ENCODE assay signal across 25 cellular contexts in genomic region chr5:56746553-56746952, GRCh38.
"Had no signal": no experiment of that assay in that cellular context is flagged by ENCODE, and none has a peak within 500 bp of the region (broad histone marks: within the 10 kb centered on the region; RNA-seq: fewer than 3 reads in every experiment).

No MANE protein-coding gene starts in this region.

- H3K9me3 Mint-ChIP-seq: activated naive CD4-positive, alpha-beta T cell treated with anti-CD3 and anti-CD28 coated beads, Interleukin-2, amount 50 U/mL, for 24 hours had no signal

- H3K4me1 ChIP-seq: SJCRH30 had no signal

- H3K9me2 ChIP-seq: SK-N-SH had no signal

- H3K27me3 ChIP-seq: MG63, SJCRH30 had no signal

- H3K27ac Mint-ChIP-seq: activated CD8-positive, alpha-beta memory T cell treated with anti-CD3 and anti-CD28 coated beads, Interleukin-2, amount 10 ng/mL, durations not matched to agents 7 days and 5 days; activated naive CD4-positive, alpha-beta T cell treated with anti-CD3 and anti-CD28 coated beads, Interleukin-2, amount 50 U/mL, for 24 hours; activated T-cell treated with anti-CD3 and anti-CD28 coated beads, Interleukin-2, amount 50 U/mL, for 24 hours; activated T-helper 1 cell treated with anti-CD3 and anti-CD28 coated beads, Interleukin-12 subunit alpha, Interleukin-12 subunit beta, Interleukin-2, Interleukin-4 antibody, amounts not matched to agents 30 ng/mL and 10 ng/mL and 1 ng/mL, durations not matched to agents 14 hours and 24 hours and 36 hours had no signal

- ATAC-seq: activated CD4-positive, CD25-positive, alpha-beta regulatory T cell treated with anti-CD3 and anti-CD28 coated beads, Interleukin-2, amount 50 U/mL, for 24 hours; activated CD8-positive, alpha-beta memory T cell treated with anti-CD3 and anti-CD28 coated beads, Interleukin-2, amount 10 ng/mL, durations not matched to agents 7 days and 5 days; K562 had no signal

- H3K4me2 ChIP-seq: SK-N-SH had no signal

- H3K4me1 Mint-ChIP-seq: activated CD8-positive, alpha-beta memory T cell treated with anti-CD3 and anti-CD28 coated beads, Interleukin-2, amount 10 ng/mL, durations not matched to agents 7 days and 5 days had no signal

- H3K9me3 ChIP-seq: MG63, SJCRH30, SK-N-SH had no signal

- H3K27me3 Mint-ChIP-seq: activated naive CD4-positive, alpha-beta T cell treated with anti-CD3 and anti-CD28 coated beads, Interleukin-2, amount 50 U/mL, for 24 hours; activated T-cell treated with anti-CD3 and anti-CD28 coated beads, Interleukin-2, amount 50 U/mL, for 24 hours had no signal

- H3K36me3 ChIP-seq: MG63, SJCRH30, WERI-Rb-1 had no signal

- H3K4me3 Mint-ChIP-seq: activated CD8-positive, alpha-beta memory T cell treated with anti-CD3 and anti-CD28 coated beads, Interleukin-2, amount 10 ng/mL, durations not matched to agents 7 days and 5 days; activated naive CD4-positive, alpha-beta T cell treated with anti-CD3 and anti-CD28 coated beads, Interleukin-2, amount 50 U/mL, for 24 hours; activated T-cell treated with anti-CD3 and anti-CD28 coated beads, Interleukin-2, amount 50 U/mL, for 24 hours; activated T-helper 1 cell treated with anti-CD3 and anti-CD28 coated beads, Interleukin-12 subunit alpha, Interleukin-12 subunit beta, Interleukin-2, Interleukin-4 antibody, amounts not matched to agents 30 ng/mL and 10 ng/mL and 1 ng/mL, durations not matched to agents 14 hours and 24 hours and 36 hours had no signal

- H3K9ac ChIP-seq: SK-N-SH had no signal

- DNase-seq: activated CD4-positive, alpha-beta T cell treated with anti-CD3 and anti-CD28 coated beads for 4 hours; activated CD8-positive, alpha-beta memory T cell treated with anti-CD3 and anti-CD28 coated beads, Interleukin-2, amount 10 ng/mL, durations not matched to agents 7 days and 5 days; activated effector memory CD4-positive, alpha-beta T cell treated with Interleukin-2 at 50 U/mL for 16 hours; activated naive CD4-positive, alpha-beta T cell; activated T-cell treated with anti-CD3 and anti-CD28 coated beads, Interleukin-2, amount 50 U/mL, for 24 hours; aorta; central memory CD4-positive, alpha-beta T cell; MG63; NCI-H1105; NCI-H1436; NCI-H1694 treated with DMSO at 0.1 percent for 48 hours; NCI-H2081; NCI-H510A treated with DMSO at 0.1 percent for 48 hours; NCI-H69; NK-92 treated with Interleukin-12 subunit alpha and Interleukin-12 subunit beta, amount 100 ng/mL, for 24 hours; Right ventricle myocardium superior; SJCRH30; SK-N-SH; T-helper 1 cell; WERI-Rb-1 had no signal

- H3K4me3 ChIP-seq: K562, MG63, SJCRH30 had no signal

- H3K36me3 Mint-ChIP-seq: activated CD8-positive, alpha-beta memory T cell treated with anti-CD3 and anti-CD28 coated beads, Interleukin-2, amount 10 ng/mL, durations not matched to agents 7 days and 5 days; activated naive CD4-positive, alpha-beta T cell treated with anti-CD3 and anti-CD28 coated beads, Interleukin-2, amount 50 U/mL, for 24 hours had no signal

- H3K27ac ChIP-seq: RWPE1, SJCRH30, WERI-Rb-1 had no signal
